ENCODE assay signal across 28 cellular contexts in the genomic region with DNA sequence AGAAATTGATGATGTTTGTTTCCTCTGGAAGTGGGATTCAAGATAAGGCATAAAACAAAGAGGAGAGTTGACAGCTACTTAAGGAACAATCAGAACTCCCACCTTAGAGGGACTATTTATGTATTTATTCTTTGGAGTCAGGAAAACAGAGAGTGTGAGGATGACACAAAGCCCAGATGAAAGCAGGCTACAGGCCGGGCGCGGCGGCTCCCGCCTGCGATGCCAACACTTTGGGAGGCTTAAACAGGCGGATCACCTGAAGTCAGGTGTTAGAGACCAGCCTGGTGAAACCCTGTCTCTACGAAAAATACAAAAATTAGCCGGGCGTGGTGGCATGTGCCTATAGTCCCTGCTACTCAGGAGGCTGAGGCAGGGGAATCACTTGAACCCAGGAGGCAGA.
"Had no signal": no experiment of that assay in that cellular context is flagged by ENCODE, and none has a peak within 500 bp of the region (broad histone marks: within the 10 kb centered on the region; RNA-seq: fewer than 3 reads in every experiment).

No MANE protein-coding gene starts in this region.

- H3K9me3 ChIP-seq: stomach, suprapubic skin, testis, thoracic aorta, thyroid gland, tibial artery, transverse colon, upper lobe of left lung, upper lobe of right lung, uterus, vagina had no signal

- H3K27ac Mint-ChIP-seq: stimulated activated effector memory CD8-positive, alpha-beta T cell treated with anti-CD3 and anti-CD28 coated beads, Interleukin-12 subunit alpha, Interleukin-12 subunit beta, amount 100 ng/mL, for 72 hours; stimulated activated memory B cell treated with anti-CD40 and anti-IgM and Interleukin-4, amounts not matched to agents 10 μg/mL and 1 μg/mL and 100 μg/mL, for 72 hours; stimulated activated naive B cell treated with anti-CD40 and anti-IgM and Interleukin-4, amounts not matched to agents 10 μg/mL and 1 μg/mL and 100 μg/mL, for 72 hours; stimulated activated naive CD8-positive, alpha-beta T cell treated with anti-CD3 and anti-CD28 coated beads, Interleukin-15, amount 100 ng/mL, for 72 hours; stimulated activated naive CD8-positive, alpha-beta T cell treated with anti-CD3 and anti-CD28 coated beads, Interleukin-15, Interleukin-2, amounts not matched to agents 100 ng/mL and 50 ng/mL, for 24 hours; type B pancreatic cell had no signal

- H3K27ac ChIP-seq: stomach, suprapubic skin, testis, thoracic aorta, thyroid gland, tibial artery, tibial nerve, transverse colon, upper lobe of left lung, upper lobe of right lung, uterus, vagina had no signal

- H3K4me3 ChIP-seq: stomach, suprapubic skin, testis, thoracic aorta, thyroid gland, tibial artery, tibial nerve, transverse colon, upper lobe of left lung, upper lobe of right lung, uterus, vagina had no signal

- ATAC-seq: stimulated activated effector memory CD8-positive, alpha-beta T cell treated with anti-CD3 and anti-CD28 coated beads, Interleukin-12 subunit alpha, Interleukin-12 subunit beta, amount 100 ng/mL, for 72 hours; stimulated activated memory B cell treated with anti-CD40 and anti-IgM and Interleukin-4, amounts not matched to agents 10 μg/mL and 1 μg/mL and 100 μg/mL, for 72 hours; stimulated activated naive B cell treated with anti-CD40 and anti-IgM and Interleukin-4, amounts not matched to agents 10 μg/mL and 1 μg/mL and 100 μg/mL, for 72 hours; stimulated activated naive CD8-positive, alpha-beta T cell treated with anti-CD3 and anti-CD28 coated beads, Interleukin-15, amount 100 ng/mL, for 72 hours; stimulated activated naive CD8-positive, alpha-beta T cell treated with anti-CD3 and anti-CD28 coated beads, Interleukin-15, Interleukin-2, amounts not matched to agents 100 U/mL and 50 U/mL, for 24 hours; upper lobe of right lung had no signal

- DNase-seq: stimulated activated CD4-positive, alpha-beta T cell treated with anti-CD3 and anti-CD28 coated beads, Interleukin-2, amount 100 ng/mL, for 48 hours; stimulated activated CD4-positive, alpha-beta T cell treated with anti-CD3 and anti-CD28 coated beads, Interleukin-4, amount 100 ng/mL, for 1 hour; stimulated activated CD4-positive, alpha-beta T cell treated with anti-CD3 and anti-CD28 coated beads, Interleukin-4, amount 100 ng/mL, for 24 hours; stimulated activated CD4-positive, alpha-beta T cell treated with anti-CD3 and anti-CD28 coated beads, Interleukin-4, amount 100 ng/mL, for 4 hours; stimulated activated CD8-positive, alpha-beta memory T cell treated with anti-CD3 and anti-CD28 coated beads, Interleukin-4, amount 100 ng/mL, for 48 hours; stimulated activated naive B cell treated with anti-CD40 and anti-IgM and Interleukin-4, amounts not matched to agents 10 μg/mL and 1 μg/mL and 100 μg/mL, for 72 hours; stimulated activated naive CD4-positive, alpha-beta T cell; stimulated activated naive CD4-positive, alpha-beta T cell treated with Interleukin-2 at 50 U/mL for 16 hours; stimulated activated naive CD8-positive, alpha-beta T cell treated with anti-CD3 and anti-CD28 coated beads, Interleukin-15, amount 100 ng/mL, for 72 hours; stimulated activated naive CD8-positive, alpha-beta T cell treated with anti-CD3 and anti-CD28 coated beads, Interleukin-15, Interleukin-2, amounts not matched to agents 100 U/mL and 50 U/mL, for 24 hours; stomach; substantia nigra; testis; thyroid gland; tibial artery; transverse colon; trophoblast cell; upper lobe of right lung; uterus had no signal

- H3K4me1 Mint-ChIP-seq: stimulated activated effector memory CD8-positive, alpha-beta T cell treated with anti-CD3 and anti-CD28 coated beads, Interleukin-12 subunit alpha, Interleukin-12 subunit beta, amount 100 ng/mL, for 72 hours; stimulated activated memory B cell treated with anti-CD40 and anti-IgM and Interleukin-4, amounts not matched to agents 10 μg/mL and 1 μg/mL and 100 μg/mL, for 72 hours; stimulated activated naive B cell treated with anti-CD40 and anti-IgM and Interleukin-4, amounts not matched to agents 10 μg/mL and 1 μg/mL and 100 μg/mL, for 72 hours; stimulated activated naive CD8-positive, alpha-beta T cell treated with anti-CD3 and anti-CD28 coated beads, Interleukin-15, amount 100 ng/mL, for 72 hours had no signal

- H3K27me3 Mint-ChIP-seq: stimulated activated memory B cell treated with anti-CD40 and anti-IgM and Interleukin-4, amounts not matched to agents 10 μg/mL and 1 μg/mL and 100 μg/mL, for 72 hours; stimulated activated naive B cell treated with anti-CD40 and anti-IgM and Interleukin-4, amounts not matched to agents 10 μg/mL and 1 μg/mL and 100 μg/mL, for 72 hours; stimulated activated naive CD8-positive, alpha-beta T cell treated with anti-CD3 and anti-CD28 coated beads, Interleukin-15, amount 100 ng/mL, for 72 hours; stimulated activated naive CD8-positive, alpha-beta T cell treated with anti-CD3 and anti-CD28 coated beads, Interleukin-15, Interleukin-2, amounts not matched to agents 100 ng/mL and 50 ng/mL, for 24 hours; type B pancreatic cell had no signal

- H3K4me1 ChIP-seq: suprapubic skin, testis, thyroid gland, tibial artery, tibial nerve, transverse colon, upper lobe of left lung, upper lobe of right lung, uterus, vagina had no signal

- H3K36me3 Mint-ChIP-seq: stimulated activated effector memory CD8-positive, alpha-beta T cell treated with anti-CD3 and anti-CD28 coated beads, Interleukin-12 subunit alpha, Interleukin-12 subunit beta, amount 100 ng/mL, for 72 hours; stimulated activated memory B cell treated with anti-CD40 and anti-IgM and Interleukin-4, amounts not matched to agents 10 μg/mL and 1 μg/mL and 100 μg/mL, for 72 hours had no signal

- H3K4me3 Mint-ChIP-seq: stimulated activated effector memory CD8-positive, alpha-beta T cell treated with anti-CD3 and anti-CD28 coated beads, Interleukin-12 subunit alpha, Interleukin-12 subunit beta, amount 100 ng/mL, for 72 hours; stimulated activated memory B cell treated with anti-CD40 and anti-IgM and Interleukin-4, amounts not matched to agents 10 μg/mL and 1 μg/mL and 100 μg/mL, for 72 hours; stimulated activated naive B cell treated with anti-CD40 and anti-IgM and Interleukin-4, amounts not matched to agents 10 μg/mL and 1 μg/mL and 100 μg/mL, for 72 hours; stimulated activated naive CD8-positive, alpha-beta T cell treated with anti-CD3 and anti-CD28 coated beads, Interleukin-15, amount 100 ng/mL, for 72 hours; stimulated activated naive CD8-positive, alpha-beta T cell treated with anti-CD3 and anti-CD28 coated beads, Interleukin-15, Interleukin-2, amounts not matched to agents 100 ng/mL and 50 ng/mL, for 24 hours; type B pancreatic cell had no signal

- H3K9me3 Mint-ChIP-seq: stimulated activated naive CD8-positive, alpha-beta T cell treated with anti-CD3 and anti-CD28 coated beads, Interleukin-15, amount 100 ng/mL, for 72 hours; type B pancreatic cell had no signal

- H3K36me3 ChIP-seq: suprapubic skin, thoracic aorta, thyroid gland, tibial artery, tibial nerve, transverse colon, upper lobe of left lung, upper lobe of right lung, uterus, vagina had no signal

- H3K27me3 ChIP-seq: stomach, suprapubic skin, testis, thyroid gland, tibial artery, tibial nerve, transverse colon, upper lobe of left lung, upper lobe of right lung, uterus, vagina had no signal
